Comparison of ENCODE assay signal across 1 cellular context in genomic region chr1:25858906-25859789, GRCh38.
TF ChIP-seq lines count a peak whose summit lies in the region.

Gene AUNIP, minus strand, starts transcription at chr1:25859457. Its CDS starts 100 bp downstream, at chr1:25859357.

TF ChIP-seq in K562, 482 proteins besides CTCF, POLR2A, EP300 and RAD21 (continued from another document and continues in another):
- peak; percentile 51 for TF ChIP-seq JUND (IDR thresholded peaks at IDR 0.05; ENCODE audit: borderline replicate concordance, low read depth, low read length)
- TF ChIP-seq JUND (tag; IDR thresholded peaks at IDR 0.05; ENCODE audit: borderline replicate concordance, low read depth, low read length), result no peak
- no peak; the same call in 1 of the 2 replicates for TF ChIP-seq ZNF165 (CRISPR knock-in tag; IDR thresholded peaks at IDR 0.05; ENCODE audit: borderline replicate concordance)
- no peak; the same call in 1 of the 2 replicates for TF ChIP-seq MITF (IDR thresholded peaks at IDR 0.05)
- TF ChIP-seq NBN (IDR thresholded peaks at IDR 0.05; ENCODE audit: low read depth), result peak; percentile 27
- TF ChIP-seq ZFP1 (CRISPR knock-in tag; IDR thresholded peaks at IDR 0.05), result no peak
- peak; percentile 96 for TF ChIP-seq E2F4 (CRISPR knock-in tag; IDR thresholded peaks at IDR 0.05; ENCODE audit: low read depth)
- TF ChIP-seq ZNF263 (CRISPR knock-in tag; IDR thresholded peaks at IDR 0.05; ENCODE audit: borderline replicate concordance), result peak; percentile 77; the same call in 1 of the 2 replicates
- peak; percentile 59; the same call in 1 of the 2 replicates for TF ChIP-seq ZNF407 (IDR thresholded peaks at IDR 0.05; ENCODE audit: low read depth)
- peak; percentile 97 for TF ChIP-seq SUPT5H (IDR thresholded peaks at IDR 0.05)
- TF ChIP-seq ATF3 (IDR thresholded peaks at IDR 0.05), result peak; percentile 5; the same call in 1 of the 2 replicates
- TF ChIP-seq ATF3 (CRISPR knock-in tag; conservative IDR thresholded peaks at IDR 0.05), result no peak; the same call in 1 of the 2 replicates
- TF ChIP-seq SAP30 (IDR thresholded peaks at IDR 0.05; ENCODE audit: borderline replicate concordance, insufficient read depth, low read depth, low read length, poor library complexity, severe bottlenecking), result peak; percentile 100
- 0 out of 4 replicates have a peak, but pooled peaks of 1 of the 2 experiments have one; percentile 40 for TF ChIP-seq ZMIZ1 (IDR thresholded peaks at IDR 0.05; ENCODE audit: low read depth in 2 of 2, low read length in 2 of 2)
- TF ChIP-seq FOXA3 (CRISPR knock-in tag; conservative IDR thresholded peaks at IDR 0.05 in 1 of 2, IDR thresholded peaks at IDR 0.05 in 1 of 2), result peak in 1 of 2 experiments; percentile 74; a peak in 1 of 4 replicates
- peak; percentile 98 for TF ChIP-seq GTF2E2 (tag; IDR thresholded peaks at IDR 0.05)
- TF ChIP-seq ZFX (CRISPR knock-in tag; IDR thresholded peaks at IDR 0.05), result peak; percentile 97
- 0 out of 2 replicates have a peak, but pooled peaks have one; percentile 37 for TF ChIP-seq TCF7 (IDR thresholded peaks at IDR 0.05; ENCODE audit: borderline replicate concordance)
- TF ChIP-seq SMARCE1 (IDR thresholded peaks at IDR 0.05), result peak; percentile 59
- peak; percentile 78 for TF ChIP-seq CREB1 (IDR thresholded peaks at IDR 0.05)
- peak; percentile 71 for TF ChIP-seq CREB1 (CRISPR knock-in tag; IDR thresholded peaks at IDR 0.05)
- TF ChIP-seq MLLT1 (IDR thresholded peaks at IDR 0.05), result peak; percentile 85 to 95
- TF ChIP-seq SMAD3 (CRISPR knock-in tag; conservative IDR thresholded peaks at IDR 0.05), result peak; percentile 29; the same call in 1 of the 2 replicates
- peak in 1 of 2 experiments; percentile 38; a peak in 1 of 4 replicates for TF ChIP-seq MCM7 (IDR thresholded peaks at IDR 0.05)
- TF ChIP-seq SP1 (CRISPR knock-in tag; IDR thresholded peaks at IDR 0.05), result peak; percentile 86
- TF ChIP-seq ZNF583 (CRISPR knock-in tag; IDR thresholded peaks at IDR 0.05), result 0 out of 2 replicates have a peak, but pooled peaks have one; percentile 66
- TF ChIP-seq NFATC3 (IDR thresholded peaks at IDR 0.05), result peak; percentile 62; the same call in 1 of the 2 replicates
- TF ChIP-seq ZNF316 (IDR thresholded peaks at IDR 0.05), result peak; percentile 49; the same call in 1 of the 2 replicates
- TF ChIP-seq KAT7 (CRISPR knock-in tag; IDR thresholded peaks at IDR 0.05; ENCODE audit: borderline replicate concordance), result 0 out of 2 replicates have a peak, but pooled peaks have one; percentile 45
- TF ChIP-seq NCOA4 (IDR thresholded peaks at IDR 0.05; ENCODE audit: partially characterized antibody), result peak; percentile 82
- no peak; the same call in 1 of the 2 replicates for TF ChIP-seq ZBTB9 (CRISPR knock-in tag; IDR thresholded peaks at IDR 0.05)
- no peak for TF ChIP-seq BRF1 (IDR thresholded peaks at IDR 0.05; ENCODE audit: borderline replicate concordance, extremely low read depth, insufficient read length)
- TF ChIP-seq ZNF584 (CRISPR knock-in tag; IDR thresholded peaks at IDR 0.05; ENCODE audit: low read depth), result 0 out of 2 replicates have a peak, but pooled peaks have one; percentile 58
- TF ChIP-seq THRB (CRISPR knock-in tag; conservative IDR thresholded peaks at IDR 0.05), result peak; percentile 94
- TF ChIP-seq THAP12 (CRISPR knock-in tag; IDR thresholded peaks at IDR 0.05), result peak; percentile 93
